ENCODE assay signal across 17 cellular contexts in genomic region chr2:101331202-101331601, GRCh38. TPM values are rescaled to one million over a fixed set of nuclear protein-coding genes. Genes with fewer than 3 reads are reported as not detected.
DNase-seq lines count a peak whose midpoint lies in the region; ATAC-seq and TF ChIP-seq lines count a peak whose summit lies in the region.
"Had no signal": no experiment of that assay in that cellular context is flagged by ENCODE, and none has a peak within 500 bp of the region (broad histone marks: within the 10 kb centered on the region; RNA-seq: fewer than 3 reads in every experiment).

No MANE protein-coding gene starts in this region.

- no peak overlapping the region for H4K8ac ChIP-seq in trophoblast cell (ENCODE audit: low read depth, low read length)

- no peak overlapping the region for H2AK5ac ChIP-seq in trophoblast cell (ENCODE audit: low read length)

- POLR2A ChIA-PET in CD8-positive, alpha-beta T cell (lab: Charles Lee) = interaction anchor here (0.8 to 1.4 kb wide), 4 partner anchors 11 to 35 kb away, joined by 3 to 5 read pairs (median 4); partner anchors contain the start of gene RNF149

- no peaks in the 10 kb centered on the region for H3K27me3 ChIP-seq in CD8-positive, alpha-beta T cell (ENCODE audit: insufficient read depth, low read length)
- H3K27me3 ChIP-seq in Loucy (ENCODE audit: insufficient read depth, low read length, poor library complexity, severe bottlenecking) (no peaks in the 10 kb centered on the region), endodermal cell (ENCODE audit: control insufficient read depth, insufficient read depth, low read length, poor library complexity, severe bottlenecking) (no peaks in the 10 kb centered on the region), trophoblast cell (ENCODE audit: insufficient read depth, low read length) (no peaks in the 10 kb centered on the region), esophagus muscularis mucosa (no peaks in the 10 kb centered on the region)
- H3K27me3 ChIP-seq: ascending aorta, gastrocnemius medialis, pancreas had no signal

- H3K27ac ChIP-seq in CD8-positive, alpha-beta T cell (ENCODE audit: low read depth, low read length) = no peak overlapping the region
- H3K27ac ChIP-seq in endodermal cell (ENCODE audit: low read depth, low read length) (no peak overlapping the region), trophoblast cell (ENCODE audit: low read depth, low read length) (peak overlapping the region; percentile 58), esophagus muscularis mucosa (replicated peaks in 1 of 4) (no peak overlapping the region)
- H3K27ac ChIP-seq: ascending aorta, gastrocnemius medialis had no signal

- no peak overlapping the region for H3K4ac ChIP-seq in trophoblast cell (ENCODE audit: low read depth, low read length)

- peak overlapping the region; percentile 87 for H3K27ac Mint-ChIP-seq in CD8-positive, alpha-beta T cell
- peak overlapping the region; percentile 82 for H3K27ac Mint-ChIP-seq in endodermal cell

- no peak overlapping the region for H2BK120ac ChIP-seq in trophoblast cell (ENCODE audit: insufficient read depth, low read length, poor library complexity)

- CTCF ChIA-PET in CD8-positive, alpha-beta T cell (lab: Charles Lee) = interaction anchor here (7.0 kb wide), 1 partner anchor 11 kb away, joined by 67 read pairs; no protein-coding TSS in a partner anchor

- H3K4me2 ChIP-seq in Loucy (ENCODE audit: low read depth, low read length, poor library complexity, severe bottlenecking) (peak overlapping the region; percentile 86), trophoblast cell (ENCODE audit: low read length) (no peak overlapping the region)

- H3F3A ChIP-seq in Loucy (ENCODE audit: low read depth) = peaks cover 26% of the 10 kb centered on the region

- H3K9me3 Mint-ChIP-seq in CD8-positive, alpha-beta T cell = no peaks in the 10 kb centered on the region
- no peaks in the 10 kb centered on the region for H3K9me3 Mint-ChIP-seq in endodermal cell
- H3K9me3 Mint-ChIP-seq: T-helper 2 cell treated with Interferon-gamma antibody and Interleukin-4, amounts not matched to agents 5 μg/mL and 100 μg/mL, for 36 hours had no signal

- TF ChIP-seq EP300 in esophagus muscularis mucosa (IDR thresholded peaks at IDR 0.05) = no peak

- no peak overlapping the region for H2BK5ac ChIP-seq in trophoblast cell (ENCODE audit: low read depth, low read length, poor library complexity)

- H3K27me3 Mint-ChIP-seq in CD8-positive, alpha-beta T cell (ENCODE audit: low read depth) = no peaks in the 10 kb centered on the region
- H3K27me3 Mint-ChIP-seq in endodermal cell (ENCODE audit: insufficient read depth) = no peaks in the 10 kb centered on the region

- peaks cover 20% of the 10 kb centered on the region for H3K4me1 Mint-ChIP-seq in CD8-positive, alpha-beta T cell (ENCODE audit: low read depth)
- peaks cover 14% of the 10 kb centered on the region for H3K4me1 Mint-ChIP-seq in endodermal cell

- DNase-seq in CD8-positive, alpha-beta T cell = no peak
- DNase-seq in endodermal cell = no peak
- DNase-seq in trophoblast cell = no peak
- DNase-seq in esophagus muscularis mucosa (ENCODE audit: extremely low spot score) = no peak
- no peak for DNase-seq in DMS153 (lab: John Stamatoyannopoulos, UW)
- DNase-seq: activated effector memory CD4-positive, alpha-beta T cell treated with Interleukin-2 at 50 U/mL for 16 hours; AML-193; gastrocnemius medialis; HCEC 1CT; left colon; mucosa of descending colon; NCI-H2029 treated with DMSO at 0.1 percent for 48 hours; pancreas had no signal

- no peaks in the 10 kb centered on the region for H3K9me2 ChIP-seq in Loucy (replicated peaks; ENCODE audit: low read depth, low read length)

- peak overlapping the region; percentile 8 for H4K91ac ChIP-seq in trophoblast cell (ENCODE audit: low read depth, low read length)

- intact Hi-C loops in CD8-positive, alpha-beta T cell (cut with DNase I, micrococcal nuclease) = no loop called here
- intact Hi-C loops in esophagus muscularis mucosa (cut with DNase I) = no loop called here

- H3K4me3 Mint-ChIP-seq in CD8-positive, alpha-beta T cell = no peak overlapping the region
- H3K4me3 Mint-ChIP-seq in endodermal cell = no peak overlapping the region

- H4K20me1 ChIP-seq in Loucy (ENCODE audit: insufficient read depth, low read length, poor library complexity, severe bottlenecking) = no peaks in the 10 kb centered on the region

- H3K14ac ChIP-seq in trophoblast cell (ENCODE audit: low read length) = no peak overlapping the region

- H3K9ac ChIP-seq in Loucy (ENCODE audit: low read depth, low read length, poor library complexity, severe bottlenecking) (no peak overlapping the region), endodermal cell (ENCODE audit: extremely low read depth, low read length, poor library complexity, severe bottlenecking) (no peak overlapping the region), trophoblast cell (ENCODE audit: low read length) (no peak overlapping the region)

- H3K36me3 ChIP-seq in CD8-positive, alpha-beta T cell (ENCODE audit: insufficient read depth, low read length) = no peaks in the 10 kb centered on the region
- no peaks in the 10 kb centered on the region for H3K36me3 ChIP-seq in Loucy (ENCODE audit: insufficient read depth, low read length)
- H3K36me3 ChIP-seq in endodermal cell (ENCODE audit: control insufficient read depth, insufficient read depth, low read length) = no peaks in the 10 kb centered on the region
- H3K36me3 ChIP-seq in trophoblast cell (ENCODE audit: control insufficient read depth in 1 of 2, insufficient read depth in 2 of 2, low read length in 2 of 2) = no peaks in the 10 kb centered on the region
- H3K36me3 ChIP-seq in esophagus muscularis mucosa = no peaks in the 10 kb centered on the region
- H3K36me3 ChIP-seq: ascending aorta, gastrocnemius medialis, pancreas had no signal

- no peak overlapping the region for H3K18ac ChIP-seq in trophoblast cell (ENCODE audit: low read length)

- no peak overlapping the region for H3K4me3 ChIP-seq in CD8-positive, alpha-beta T cell (ENCODE audit: low read depth, low read length)
- H3K4me3 ChIP-seq in Loucy (ENCODE audit: low read length, poor library complexity, severe bottlenecking) (no peak overlapping the region), endodermal cell (ENCODE audit: low read length) (no peak overlapping the region), trophoblast cell (ENCODE audit: low read depth, low read length) (no peak overlapping the region), esophagus muscularis mucosa (no peak overlapping the region)
- H3K4me3 ChIP-seq: ascending aorta, gastrocnemius medialis, mucosa of descending colon, pancreas had no signal

- H3K79me1 ChIP-seq in trophoblast cell (ENCODE audit: low read length) = peaks cover 14% of the 10 kb centered on the region

- TF ChIP-seq POLR2A in esophagus muscularis mucosa (IDR thresholded peaks at IDR 0.05; ENCODE audit: low read depth) = no peak

- no peaks in the 10 kb centered on the region for H3K36me3 Mint-ChIP-seq in CD8-positive, alpha-beta T cell
- H3K36me3 Mint-ChIP-seq in endodermal cell (ENCODE audit: low read depth) = no peaks in the 10 kb centered on the region

- no peaks in the 10 kb centered on the region for H3K9me3 ChIP-seq in CD8-positive, alpha-beta T cell (ENCODE audit: low read length)
- peaks cover 1% of the 10 kb centered on the region; the same call in 1 of the 2 replicates for H3K9me3 ChIP-seq in Loucy (ENCODE audit: insufficient read depth, low read depth, low read length)
- no peaks in the 10 kb centered on the region for H3K9me3 ChIP-seq in endodermal cell (ENCODE audit: control insufficient read depth, low read length)
- no peaks in the 10 kb centered on the region for H3K9me3 ChIP-seq in trophoblast cell (ENCODE audit: insufficient read depth, low read depth, low read length)
- H3K9me3 ChIP-seq in esophagus muscularis mucosa = no peaks in the 10 kb centered on the region
- H3K9me3 ChIP-seq: ascending aorta, gastrocnemius medialis, mucosa of descending colon, pancreas had no signal

- H2AFZ ChIP-seq in Loucy (ENCODE audit: low read length) = peak overlapping the region; percentile 9; the same call in 1 of the 2 replicates
- H2AFZ ChIP-seq in trophoblast cell (ENCODE audit: insufficient read depth, low read length, poor library complexity) = no peak overlapping the region

- ATAC-seq in CD8-positive, alpha-beta T cell = no peak
- ATAC-seq in GM21619 (IDR thresholded peaks at IDR 0.05; ENCODE audit: unreplicated experiment) = no peak
- ATAC-seq: gastrocnemius medialis had no signal

- peaks cover 69% of the 10 kb centered on the region for H3K4me1 ChIP-seq in CD8-positive, alpha-beta T cell (ENCODE audit: insufficient read depth, low read length)
- H3K4me1 ChIP-seq in Loucy (ENCODE audit: insufficient read depth, low read length, poor library complexity, severe bottlenecking) = peaks cover 46% of the 10 kb centered on the region
- H3K4me1 ChIP-seq in endodermal cell (ENCODE audit: control insufficient read depth, insufficient read depth, low read length) = peaks cover 10% of the 10 kb centered on the region
- H3K4me1 ChIP-seq in trophoblast cell (ENCODE audit: control insufficient read depth in 1 of 2, insufficient read depth in 2 of 2, low read length in 2 of 2) = peaks cover 10 to 26% of the 10 kb centered on the region in 2 experiments
- H3K4me1 ChIP-seq in esophagus muscularis mucosa = peaks cover 8 to 14% (median 11%) of the 10 kb centered on the region in 4 donors
- H3K4me1 ChIP-seq: ascending aorta, gastrocnemius medialis had no signal

- no peak overlapping the region for H2BK12ac ChIP-seq in trophoblast cell (ENCODE audit: low read length)

- 85 to 100% methylated on average over 1 to 2 of the region's 2 CpGs for WGBS in endodermal cell (ENCODE audit: insufficient coverage in 1 of 2, insufficient read length in 1 of 2), 2 experiments
- WGBS in trophoblast cell (ENCODE audit: extremely low coverage, insufficient coverage, insufficient read length) = no CpG with 5 or more reads among the region's 2 CpGs
- 84% methylated on average over 2 of the region's 2 CpGs for WGBS in esophagus muscularis mucosa

- no peak for TF ChIP-seq CTCF in CD8-positive, alpha-beta T cell (IDR thresholded peaks at IDR 0.05)
- TF ChIP-seq CTCF in Loucy (conservative IDR thresholded peaks at IDR 0.05; ENCODE audit: low read length) (no peak), endodermal cell (conservative IDR thresholded peaks at IDR 0.05) (no peak), esophagus muscularis mucosa (IDR thresholded peaks at IDR 0.05) (no peak)

- H4K12ac ChIP-seq in trophoblast cell (ENCODE audit: low read depth, low read length) = no peak overlapping the region

- H3K79me2 ChIP-seq in Loucy (ENCODE audit: insufficient read depth, low read length) (no peaks in the 10 kb centered on the region), trophoblast cell (ENCODE audit: control insufficient read depth, insufficient read depth, low read length, poor library complexity) (no peaks in the 10 kb centered on the region)

- no peak overlapping the region for H3K23ac ChIP-seq in trophoblast cell (ENCODE audit: low read length)

RNA-seq across cellular contexts. Expression of gene RNF149, which starts 22.7 kb away (rescaled TPM):
- 100 to 1,000 TPM; 128 to 129 TPM for total RNA-seq in CD8-positive, alpha-beta T cell
- total RNA-seq in endodermal cell = 10 to 100 TPM; 26.4 to 36.3 TPM
- polyA plus RNA-seq in endodermal cell (2013, experiment 1 of 2) = 30.9 TPM
- polyA plus RNA-seq in endodermal cell (2013, experiment 2 of 2) = 26.1 TPM
- polyA plus RNA-seq in trophoblast cell (2013) = 52.8 and 58.2 TPM in 2 replicates
- total RNA-seq in esophagus muscularis mucosa = 10 to 100 TPM; 29.5 to 66.6 (median 40.0) TPM

RNA-seq across cellular contexts. Expression of gene CREG2, which starts 56.1 kb away (rescaled TPM):
- total RNA-seq in CD8-positive, alpha-beta T cell = not detected
- total RNA-seq in endodermal cell = under 1 TPM in 1 of 2 donors, not detected in 1; 0.13 TPM
- polyA plus RNA-seq in endodermal cell (2013, experiment 1 of 2) = 0.53 TPM
- polyA plus RNA-seq in endodermal cell (2013, experiment 2 of 2) = 0.08 TPM
- 0.22 TPM in 2 replicates for polyA plus RNA-seq in trophoblast cell (2013)
- not detected for total RNA-seq in esophagus muscularis mucosa
- total RNA-seq: ascending aorta, gastrocnemius medialis had no signal
